In the genomic region with DNA sequence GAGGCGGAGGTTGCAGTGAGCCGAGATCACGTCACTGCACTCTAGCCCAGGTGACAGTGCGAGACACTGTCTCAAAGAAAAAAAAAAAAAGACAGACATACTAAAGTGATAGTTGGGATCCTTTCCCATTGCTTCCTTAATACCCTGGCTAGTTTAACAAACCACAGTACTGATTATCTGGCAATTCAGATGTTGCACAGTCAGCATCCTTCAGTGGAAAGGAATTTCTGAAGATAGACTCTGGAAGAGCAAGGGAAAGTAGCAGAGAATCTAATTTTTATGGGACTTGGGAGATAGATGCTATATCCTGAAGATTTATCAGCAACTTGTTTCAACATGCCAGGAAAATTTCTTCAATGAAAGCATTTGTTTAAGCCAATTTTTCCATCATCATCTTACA, we compare ENCODE assay signal across 29 cellular contexts.
"Had no signal": no experiment of that assay in that cellular context is flagged by ENCODE, and none has a peak within 500 bp of the region (broad histone marks: within the 10 kb centered on the region; RNA-seq: fewer than 3 reads in every experiment).

No MANE protein-coding gene starts in this region.

- H3K9me3 ChIP-seq: heart right ventricle, psoas muscle, right atrium auricular region, spleen, testis, transverse colon, vagina had no signal

- DNase-seq: activated CD4-positive, alpha-beta memory T cell treated with anti-CD3 and anti-CD28 coated beads, Interleukin-2, amount 10 ng/mL, durations not matched to agents 7 days and 5 days; activated CD4-positive, alpha-beta T cell treated with anti-CD3 and anti-CD28 coated beads for 1 hour; activated CD4-positive, alpha-beta T cell treated with anti-CD3 and anti-CD28 coated beads, Interleukin-2, amount 10 ng/mL, durations not matched to agents 7 days and 5 days; activated CD8-positive, alpha-beta memory T cell treated with anti-CD3 and anti-CD28 coated beads, Interleukin-2, amount 50 U/mL, for 48 hours; activated gamma-delta T cell; activated naive CD4-positive, alpha-beta T cell treated with anti-CD3 and anti-CD28 coated beads, Interleukin-2, amount 10 ng/mL, durations not matched to agents 7 days and 5 days; activated naive CD8-positive, alpha-beta T cell treated with anti-CD3 and anti-CD28 coated beads, Interleukin-2, amount 10 ng/mL, durations not matched to agents 7 days and 5 days; activated T-cell treated with anti-CD3 and anti-CD28 coated beads, Interleukin-2, amount 50 U/mL, for 24 hours; amniotic stem cell; caudate nucleus; cortex of kidney; effector memory CD8-positive, alpha-beta T cell; erythroblast; foreskin melanocyte; heart right ventricle; left colon; midbrain; naive thymus-derived CD4-positive, alpha-beta T cell; occipital lobe; psoas muscle; spleen; stimulated activated naive CD4-positive, alpha-beta T cell; T-helper 2 cell; testis; transverse colon had no signal

- H3K9me3 Mint-ChIP-seq: activated CD4-positive, alpha-beta memory T cell treated with anti-CD3 and anti-CD28 coated beads, Interleukin-2, amount 10 ng/mL, durations not matched to agents 7 days and 5 days; activated CD4-positive, alpha-beta T cell treated with anti-CD3 and anti-CD28 coated beads, Interleukin-2, amount 10 ng/mL, durations not matched to agents 7 days and 5 days; activated naive CD4-positive, alpha-beta T cell treated with anti-CD3 and anti-CD28 coated beads, Interleukin-2, amount 10 ng/mL, durations not matched to agents 7 days and 5 days; activated naive CD8-positive, alpha-beta T cell treated with anti-CD3 and anti-CD28 coated beads, Interleukin-2, amount 10 ng/mL, durations not matched to agents 7 days and 5 days; activated T-cell treated with anti-CD3 and anti-CD28 coated beads, Interleukin-2, amount 50 U/mL, for 24 hours; effector memory CD8-positive, alpha-beta T cell; neural progenitor cell had no signal

- H3K27ac Mint-ChIP-seq: activated CD4-positive, alpha-beta memory T cell treated with anti-CD3 and anti-CD28 coated beads, Interleukin-2, amount 10 ng/mL, durations not matched to agents 7 days and 5 days; activated CD4-positive, alpha-beta T cell treated with anti-CD3 and anti-CD28 coated beads, Interleukin-2, amount 10 ng/mL, durations not matched to agents 7 days and 5 days; activated naive CD4-positive, alpha-beta T cell treated with anti-CD3 and anti-CD28 coated beads, Interleukin-2, amount 10 ng/mL, durations not matched to agents 7 days and 5 days; activated naive CD8-positive, alpha-beta T cell treated with anti-CD3 and anti-CD28 coated beads, Interleukin-2, amount 10 ng/mL, durations not matched to agents 7 days and 5 days; activated T-cell treated with anti-CD3 and anti-CD28 coated beads, Interleukin-2, amount 50 U/mL, for 24 hours; effector memory CD8-positive, alpha-beta T cell; naive thymus-derived CD4-positive, alpha-beta T cell; neural progenitor cell had no signal

- ATAC-seq: effector memory CD8-positive, alpha-beta T cell; heart right ventricle; left colon; naive thymus-derived CD4-positive, alpha-beta T cell; psoas muscle had no signal

- H3K36me3 Mint-ChIP-seq: activated naive CD4-positive, alpha-beta T cell treated with anti-CD3 and anti-CD28 coated beads, Interleukin-2, amount 10 ng/mL, durations not matched to agents 7 days and 5 days; neural progenitor cell had no signal

- H3K4me3 ChIP-seq: heart right ventricle, neural progenitor cell, psoas muscle, right atrium auricular region, spleen, testis, transverse colon, vagina had no signal

- H3K27me3 ChIP-seq: heart right ventricle, neural progenitor cell, right atrium auricular region, testis, transverse colon, vagina had no signal

- H3K9ac ChIP-seq: neural progenitor cell, parathyroid adenoma had no signal

- H2AFZ ChIP-seq: neural progenitor cell, parathyroid adenoma had no signal

- H3K4me2 ChIP-seq: neural progenitor cell had no signal

- H3K27ac ChIP-seq: heart right ventricle, neural progenitor cell, parathyroid adenoma, psoas muscle, right atrium auricular region, spleen, testis, transverse colon, vagina had no signal

- H3K36me3 ChIP-seq: heart right ventricle, neural progenitor cell, right atrium auricular region, spleen, transverse colon, vagina had no signal

- H3K4me1 ChIP-seq: parathyroid adenoma, psoas muscle, testis had no signal

- H3K79me2 ChIP-seq: parathyroid adenoma had no signal

- H3K4me3 Mint-ChIP-seq: activated CD4-positive, alpha-beta memory T cell treated with anti-CD3 and anti-CD28 coated beads, Interleukin-2, amount 10 ng/mL, durations not matched to agents 7 days and 5 days; activated CD4-positive, alpha-beta T cell treated with anti-CD3 and anti-CD28 coated beads, Interleukin-2, amount 10 ng/mL, durations not matched to agents 7 days and 5 days; activated naive CD4-positive, alpha-beta T cell treated with anti-CD3 and anti-CD28 coated beads, Interleukin-2, amount 10 ng/mL, durations not matched to agents 7 days and 5 days; activated naive CD8-positive, alpha-beta T cell treated with anti-CD3 and anti-CD28 coated beads, Interleukin-2, amount 10 ng/mL, durations not matched to agents 7 days and 5 days; activated T-cell treated with anti-CD3 and anti-CD28 coated beads, Interleukin-2, amount 50 U/mL, for 24 hours; effector memory CD8-positive, alpha-beta T cell; naive thymus-derived CD4-positive, alpha-beta T cell; neural progenitor cell had no signal
